25 cellular contexts compared by ENCODE assay signal in genomic region chr10:102146971-102147428, GRCh38. TPM values are rescaled to one million over a fixed set of nuclear protein-coding genes. Genes with fewer than 3 reads are reported as not detected.
DNase-seq lines count a peak whose midpoint lies in the region; ATAC-seq, FAIRE-seq and TF ChIP-seq lines count a peak whose summit lies in the region.
"Had no signal": no experiment of that assay in that cellular context is flagged by ENCODE, and none has a peak within 500 bp of the region (broad histone marks: within the 10 kb centered on the region; RNA-seq: fewer than 3 reads in every experiment).

No MANE protein-coding gene starts in this region.

- H2AFZ ChIP-seq in endothelial cell of umbilical vein (ENCODE audit: low read depth, low read length), result no peak overlapping the region

- dilution Hi-C loops in endothelial cell of umbilical vein (cut with MboI; ENCODE audit: extremely low pct_ligation_motif_present, low sequenced_read_pairs), result no loop called here

- H3K27me3 Mint-ChIP-seq in activated CD4-positive, alpha-beta T cell treated with anti-CD3 and anti-CD28 coated beads for 36 hours, result no peaks in the 10 kb centered on the region
- H3K27me3 Mint-ChIP-seq in T-helper 17 cell, result no peaks in the 10 kb centered on the region

- peaks cover 5% of the 10 kb centered on the region for H3K79me2 ChIP-seq in endothelial cell of umbilical vein (ENCODE audit: control insufficient read depth, insufficient read depth, low read length)

- peaks cover 74% of the 10 kb centered on the region for H3K36me3 Mint-ChIP-seq in activated CD4-positive, alpha-beta T cell treated with anti-CD3 and anti-CD28 coated beads for 36 hours (ENCODE audit: low read depth)
- H3K36me3 Mint-ChIP-seq in T-helper 17 cell (ENCODE audit: low read depth), result peaks cover 14% of the 10 kb centered on the region

- no peak overlapping the region for H3K4me3 Mint-ChIP-seq in activated CD4-positive, alpha-beta T cell treated with anti-CD3 and anti-CD28 coated beads for 36 hours
- H3K4me3 Mint-ChIP-seq in T-helper 17 cell, result no peak overlapping the region
- H3K4me3 Mint-ChIP-seq: CD8-positive, alpha-beta T cell had no signal

- TSS peak; percentile 45 for BruUV-seq in endothelial cell of umbilical vein (replicated peaks; lab: Mats Ljungman, UMichigan)

- ATAC-seq in activated CD4-positive, alpha-beta T cell treated with anti-CD3 and anti-CD28 coated beads for 36 hours, result no peak
- ATAC-seq in A549 (no peak), T-helper 17 cell (no peak), GM19467 (IDR thresholded peaks at IDR 0.05; ENCODE audit: unreplicated experiment) (no peak)
- ATAC-seq: CD8-positive, alpha-beta T cell; upper lobe of right lung had no signal

- no peak overlapping the region for H3K4me3 ChIP-seq in A549
- H3K4me3 ChIP-seq in endothelial cell of umbilical vein (replicated peaks in 1 of 3; ENCODE audit: insufficient read depth in 1 of 3, low read depth in 1 of 3, low read length in 3 of 3), result no peak overlapping the region
- H3K4me3 ChIP-seq: lung, SJCRH30, upper lobe of right lung had no signal

- H3K9ac ChIP-seq in endothelial cell of umbilical vein (replicated peaks; ENCODE audit: extremely low read depth, insufficient read depth, low read length), result no peak overlapping the region

- POLR2A ChIA-PET in activated CD4-positive, alpha-beta T cell treated with anti-CD3 and anti-CD28 coated beads for 36 hours (lab: Charles Lee), result interaction anchor here (0.9 to 1.9 kb wide), 3 partner anchors 9 to 12 kb away, joined by 4 to 6 read pairs (median 5); no protein-coding TSS in a partner anchor
- POLR2A ChIA-PET in A549 (lab: Yijun Ruan, JAX) (no interaction called here), endothelial cell of umbilical vein (lab: Charles Lee) (no interaction called here)

- WGBS in A549 (ENCODE audit: missing lambda C conversion rate), result 92% methylated on average over 16 of the region's 17 CpGs

- H3K4me2 ChIP-seq in A549 (no peak overlapping the region), endothelial cell of umbilical vein (ENCODE audit: insufficient read depth, low read length) (no peak overlapping the region)

- no peak for DNase-seq in activated CD4-positive, alpha-beta T cell treated with anti-CD3 and anti-CD28 coated beads for 36 hours
- no peak for DNase-seq in activated CD4-positive, alpha-beta T cell treated with anti-CD3 and anti-CD28 coated beads for 48 hours
- no peak for DNase-seq in A549 (ENCODE audit: low read depth in 1 of 2, low spot score in 1 of 2)
- DNase-seq in T-helper 17 cell, result no peak
- DNase-seq in endothelial cell of umbilical vein (ENCODE audit: low read depth, low spot score), result no peak
- DNase-seq in amniotic stem cell (lab: John Stamatoyannopoulos, UW), result no peak
- no peak for DNase-seq in midbrain (lab: John Stamatoyannopoulos, UW)
- DNase-seq: 8988T; activated CD4-positive, CD25-positive, alpha-beta regulatory T cell treated with anti-CD3 and anti-CD28 coated beads, Interleukin-2, amount 50 U/mL, for 72 hours; CD8-positive, alpha-beta T cell; cortex of kidney; Kasumi-1; NCI-H1048; NCI-H1694 treated with DMSO at 0.1 percent for 48 hours; NCI-H2171; NCI-H524 treated with DMSO at 0.1 percent for 48 hours; NK-92 treated with Interleukin-12 subunit alpha and Interleukin-12 subunit beta, amount 100 ng/mL, for 24 hours; SJCRH30; upper lobe of right lung had no signal

- intact Hi-C loops in activated CD4-positive, alpha-beta T cell treated with anti-CD3 and anti-CD28 coated beads for 36 hours (cut with DNase I, micrococcal nuclease), result no loop called here
- intact Hi-C loops in endothelial cell of umbilical vein (cut with micrococcal nuclease), result no loop called here

- H3K27ac Mint-ChIP-seq in activated CD4-positive, alpha-beta T cell treated with anti-CD3 and anti-CD28 coated beads for 36 hours, result peak overlapping the region; percentile 32
- peak overlapping the region; percentile 75 for H3K27ac Mint-ChIP-seq in T-helper 17 cell
- H3K27ac Mint-ChIP-seq: activated T-helper 2 cell treated with anti-CD3 and anti-CD28 coated beads, Interferon-gamma antibody, Interleukin-2, Interleukin-4, amounts not matched to agents 10 μg/mL and 5 μg/mL and 100 μg/mL, durations not matched to agents 14 hours and 24 hours and 36 hours had no signal

- peaks cover 14% of the 10 kb centered on the region for H3K4me1 Mint-ChIP-seq in activated CD4-positive, alpha-beta T cell treated with anti-CD3 and anti-CD28 coated beads for 36 hours
- peaks cover 22% of the 10 kb centered on the region for H3K4me1 Mint-ChIP-seq in T-helper 17 cell

- no peak for TF ChIP-seq RAD21 in A549 (conservative IDR thresholded peaks at IDR 0.05 in 1 of 2, IDR thresholded peaks at IDR 0.05 in 1 of 2)

- no peak for TF ChIP-seq CTCF in A549 (IDR thresholded peaks at IDR 0.05)
- no peak for TF ChIP-seq CTCF in endothelial cell of umbilical vein (IDR thresholded peaks at IDR 0.05; ENCODE audit: extremely low read depth in 1 of 2, insufficient read depth in 1 of 2, low read depth in 1 of 2, low read length in 2 of 2)

- no peaks in the 10 kb centered on the region for H4K20me1 ChIP-seq in endothelial cell of umbilical vein (replicated peaks; ENCODE audit: control insufficient read depth, extremely low read depth, insufficient read depth, low read length)

- H3K9me3 ChIP-seq in A549 (no peaks in the 10 kb centered on the region), T-helper 17 cell (ENCODE audit: control insufficient read depth, low read length, poor library complexity, severe bottlenecking) (no peaks in the 10 kb centered on the region), endothelial cell of umbilical vein (replicated peaks; ENCODE audit: control insufficient read depth, insufficient read depth, low read length) (no peaks in the 10 kb centered on the region)
- H3K9me3 ChIP-seq: SJCRH30, upper lobe of right lung had no signal

- CTCF ChIA-PET in activated CD4-positive, alpha-beta T cell treated with anti-CD3 and anti-CD28 coated beads for 36 hours (lab: Charles Lee), result interaction anchor here (0.7 to 1.8 kb wide), 3 partner anchors 9 to 24 kb away, joined by 3 to 7 read pairs (median 3); no protein-coding TSS in a partner anchor
- CTCF ChIA-PET in A549 (lab: Yijun Ruan, JAX), result interaction anchor here (1.5 to 6.6 kb wide), 5 partner anchors 8 to 75 kb away, joined by 4 to 40 read pairs (median 6); partner anchors contain the start of gene PPRC1
- CTCF ChIA-PET in endothelial cell of umbilical vein (lab: Charles Lee), result no interaction called here

- H3K9me1 ChIP-seq in endothelial cell of umbilical vein (replicated peaks; ENCODE audit: control insufficient read depth, extremely low read depth, insufficient read depth, low read length), result no peaks in the 10 kb centered on the region

- no peak overlapping the region for H3K27ac ChIP-seq in A549
- no peak overlapping the region for H3K27ac ChIP-seq in endothelial cell of umbilical vein (ENCODE audit: insufficient read depth, low read depth, low read length)
- H3K27ac ChIP-seq: SJCRH30, upper lobe of right lung had no signal

- peaks cover 17% of the 10 kb centered on the region for H3K4me1 ChIP-seq in A549
- peaks cover 9% of the 10 kb centered on the region for H3K4me1 ChIP-seq in endothelial cell of umbilical vein (ENCODE audit: control insufficient read depth, extremely low read depth, insufficient read depth, low read length)

- FAIRE-seq in A549 (lab: Jason Lieb, UNC) (no peak), endothelial cell of umbilical vein (lab: Jason Lieb, UNC) (no peak)
- FAIRE-seq: endometrium, GM18507, HTR-8/SVneo had no signal

- no peak for TF ChIP-seq EP300 in A549 (IDR thresholded peaks at IDR 0.05)

- no peak for TF ChIP-seq POLR2A in A549 (IDR thresholded peaks at IDR 0.05; ENCODE audit: low read length)
- TF ChIP-seq POLR2A in endothelial cell of umbilical vein (IDR thresholded peaks at IDR 0.05; ENCODE audit: low read depth, low read length), result no peak

- H3K27me3 ChIP-seq in endothelial cell of umbilical vein (ENCODE audit: control insufficient read depth in 2 of 2, insufficient read depth in 2 of 2, low read length in 2 of 2), result no peaks in the 10 kb centered on the region
- H3K27me3 ChIP-seq: SJCRH30, upper lobe of right lung had no signal

- peaks cover 20 to 30% of the 10 kb centered on the region in 2 experiments for H3K36me3 ChIP-seq in endothelial cell of umbilical vein (ENCODE audit: control insufficient read depth in 2 of 2, extremely low read depth in 1 of 2, insufficient read depth in 2 of 2, low read length in 2 of 2)

- no peaks in the 10 kb centered on the region for H3K9me3 Mint-ChIP-seq in activated CD4-positive, alpha-beta T cell treated with anti-CD3 and anti-CD28 coated beads for 36 hours (ENCODE audit: low read depth)
- H3K9me3 Mint-ChIP-seq: activated T-helper 2 cell treated with anti-CD3 and anti-CD28 coated beads, Interferon-gamma antibody, Interleukin-2, Interleukin-4, amounts not matched to agents 10 μg/mL and 5 μg/mL and 100 μg/mL, durations not matched to agents 14 hours and 24 hours and 36 hours; CD8-positive, alpha-beta T cell had no signal

RNA-seq across cellular contexts. Expression of gene NOLC1, which starts 5.2 kb away (rescaled TPM):
- total RNA-seq in activated CD4-positive, alpha-beta T cell treated with anti-CD3 and anti-CD28 coated beads for 36 hours, result 100 to 1,000 TPM; 206 to 283 TPM
- polyA plus RNA-seq in A549 (2011; rRNA removed) (128 and 188 TPM in 2 replicates), A549 (2017; fragmentation: RNase III; extraction: RNeasy Plus Mini Kit Qiagen cat#74134 plus additional on column Dnase treatment) (123 to 155 TPM (median 129 TPM) in 3 replicates), endothelial cell of umbilical vein (26.0 and 32.1 TPM in 2 replicates)
- 98.0 and 113 TPM in 2 replicates for polyA plus RNA-seq in A549 (2012; cell fraction: cytosol; rRNA removed)
- 76.9 and 103 TPM in 2 replicates for polyA plus RNA-seq in A549 (2012; cell fraction: nucleus; rRNA removed)
- 65.4 and 65.9 TPM in 2 replicates for polyA minus RNA-seq in A549 (2011; rRNA and poly(A)+ RNA removed)
- total RNA-seq in T-helper 17 cell (10 to 100 TPM; 46.1 to 48.0 TPM), endothelial cell of umbilical vein (68.2 and 73.1 TPM in 2 replicates)
- polyA plus RNA-seq in endothelial cell of umbilical vein (2011; cell fraction: cytosol; rRNA removed), result 54.2 and 70.4 TPM in 2 replicates
- polyA plus RNA-seq in endothelial cell of umbilical vein (2011; cell fraction: nucleus; rRNA removed), result 60.0 and 83.8 TPM in 2 replicates
- polyA plus RNA-seq in endothelial cell of umbilical vein (2012), result 69.4 and 83.2 TPM in 2 replicates
- 29.8 and 32.6 TPM in 2 replicates for polyA minus RNA-seq in endothelial cell of umbilical vein
- polyA minus RNA-seq in endothelial cell of umbilical vein (2011; cell fraction: cytosol; rRNA and poly(A)+ RNA removed), result 116 TPM
- polyA minus RNA-seq in endothelial cell of umbilical vein (2011; cell fraction: nucleus; rRNA and poly(A)+ RNA removed), result 10.9 and 13.1 TPM in 2 replicates

RNA-seq across cellular contexts. Expression of gene PPRC1, which starts 14.2 kb away (rescaled TPM):
- total RNA-seq in activated CD4-positive, alpha-beta T cell treated with anti-CD3 and anti-CD28 coated beads for 36 hours, result 10 to 100 TPM; 61.3 to 74.7 TPM
- polyA plus RNA-seq in A549 (2011; rRNA removed), result 27.0 and 34.1 TPM in 2 replicates
- polyA plus RNA-seq in A549 (2012; cell fraction: cytosol; rRNA removed), result 42.6 and 53.3 TPM in 2 replicates
- 149 and 152 TPM in 2 replicates for polyA plus RNA-seq in A549 (2012; cell fraction: nucleus; rRNA removed)
- 43.9 to 49.1 TPM (median 44.1 TPM) in 3 replicates for polyA plus RNA-seq in A549 (2017; fragmentation: RNase III; extraction: RNeasy Plus Mini Kit Qiagen cat#74134 plus additional on column Dnase treatment)
- polyA minus RNA-seq in A549 (2011; rRNA and poly(A)+ RNA removed), result 59.6 and 71.3 TPM in 2 replicates
- total RNA-seq in T-helper 17 cell, result 10 to 100 TPM; 38.3 to 41.0 TPM
- 49.9 and 52.9 TPM in 2 replicates for total RNA-seq in endothelial cell of umbilical vein
- polyA plus RNA-seq in endothelial cell of umbilical vein, result 26.1 and 27.0 TPM in 2 replicates
- polyA plus RNA-seq in endothelial cell of umbilical vein (2011; cell fraction: cytosol; rRNA removed), result 21.3 and 22.0 TPM in 2 replicates
- polyA plus RNA-seq in endothelial cell of umbilical vein (2011; cell fraction: nucleus; rRNA removed), result 79.9 and 81.1 TPM in 2 replicates
- polyA plus RNA-seq in endothelial cell of umbilical vein (2012), result 33.8 and 34.1 TPM in 2 replicates
- polyA minus RNA-seq in endothelial cell of umbilical vein, result 46.1 and 48.0 TPM in 2 replicates
- 24.3 TPM for polyA minus RNA-seq in endothelial cell of umbilical vein (2011; cell fraction: cytosol; rRNA and poly(A)+ RNA removed)
- 34.3 and 47.4 TPM in 2 replicates for polyA minus RNA-seq in endothelial cell of umbilical vein (2011; cell fraction: nucleus; rRNA and poly(A)+ RNA removed)

RNA-seq across cellular contexts. Expression of gene LDB1, which starts 26.8 kb away (rescaled TPM):
- total RNA-seq in activated CD4-positive, alpha-beta T cell treated with anti-CD3 and anti-CD28 coated beads for 36 hours, result 10 to 100 TPM; 69.6 to 86.7 TPM
- polyA plus RNA-seq in A549 (2011; rRNA removed), result 47.0 and 47.5 TPM in 2 replicates
- polyA plus RNA-seq in A549 (2012; cell fraction: cytosol; rRNA removed), result 47.6 and 55.4 TPM in 2 replicates
- polyA plus RNA-seq in A549 (2012; cell fraction: nucleus; rRNA removed), result 145 and 151 TPM in 2 replicates
- polyA plus RNA-seq in A549 (2017; fragmentation: RNase III; extraction: RNeasy Plus Mini Kit Qiagen cat#74134 plus additional on column Dnase treatment), result 33.3 to 37.3 TPM (median 37.2 TPM) in 3 replicates
- polyA minus RNA-seq in A549 (2011; rRNA and poly(A)+ RNA removed), result 63.4 and 69.4 TPM in 2 replicates
- total RNA-seq in T-helper 17 cell, result 100 to 1,000 TPM; 104 to 112 TPM
- 65.7 and 67.7 TPM in 2 replicates for total RNA-seq in endothelial cell of umbilical vein
- 137 and 149 TPM in 2 replicates for polyA plus RNA-seq in endothelial cell of umbilical vein
- 73.3 and 78.4 TPM in 2 replicates for polyA plus RNA-seq in endothelial cell of umbilical vein (2011; cell fraction: cytosol; rRNA removed)
- 307 and 369 TPM in 2 replicates for polyA plus RNA-seq in endothelial cell of umbilical vein (2011; cell fraction: nucleus; rRNA removed)
- polyA plus RNA-seq in endothelial cell of umbilical vein (2012), result 64.8 and 70.6 TPM in 2 replicates
- 153 and 184 TPM in 2 replicates for polyA minus RNA-seq in endothelial cell of umbilical vein
- 33.7 TPM for polyA minus RNA-seq in endothelial cell of umbilical vein (2011; cell fraction: cytosol; rRNA and poly(A)+ RNA removed)
- polyA minus RNA-seq in endothelial cell of umbilical vein (2011; cell fraction: nucleus; rRNA and poly(A)+ RNA removed), result 78.4 and 81.0 TPM in 2 replicates
